17 cellular contexts compared by ENCODE assay signal in the genomic region with DNA sequence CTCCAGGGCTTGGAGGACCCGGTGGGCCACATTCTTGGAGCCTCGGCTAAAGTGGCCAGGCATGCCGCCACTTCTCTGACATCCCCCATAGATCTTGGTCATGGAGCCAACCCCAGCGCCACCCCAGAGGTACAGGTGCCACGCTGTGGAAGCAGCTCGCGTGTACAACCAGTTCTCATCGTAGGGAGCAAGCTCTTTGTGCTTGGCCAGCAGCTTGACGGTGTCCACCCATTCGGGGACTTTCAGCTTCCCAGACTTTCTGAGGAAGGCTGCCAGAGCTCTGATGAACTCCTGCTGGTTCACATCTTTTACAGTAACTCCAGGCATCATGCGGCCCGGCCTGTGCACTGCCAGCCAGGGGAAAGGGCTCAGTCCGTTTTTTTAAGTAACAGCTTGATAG. TPM values are rescaled to one million over a fixed set of nuclear protein-coding genes. Genes with fewer than 3 reads are reported as not detected.
DNase-seq lines count a peak whose midpoint lies in the region; ATAC-seq and TF ChIP-seq lines count a peak whose summit lies in the region.
"Had no signal": no experiment of that assay in that cellular context is flagged by ENCODE, and none has a peak within 500 bp of the region (broad histone marks: within the 10 kb centered on the region; RNA-seq: fewer than 3 reads in every experiment).

No MANE protein-coding gene starts in this region.

- no peak for TF ChIP-seq POLR2A in gastroesophageal sphincter (IDR thresholded peaks at IDR 0.05)

- H3K9me3 ChIP-seq in gastroesophageal sphincter: no peaks in the 10 kb centered on the region
- H3K9me3 ChIP-seq: Peyer's patch, SJSA1 had no signal

- no peak for ATAC-seq in Right ventricle myocardium superior (ENCODE audit: poor library complexity)
- ATAC-seq in gastroesophageal sphincter: peak; percentile 22
- ATAC-seq in GM21529 (IDR thresholded peaks at IDR 0.05; ENCODE audit: unreplicated experiment): no peak

- DNase-seq in Right ventricle myocardium superior (peak; percentile 44), cardiac septum (ENCODE audit: low spot score) (no peak), posterior vena cava (ENCODE audit: low spot score) (peak; percentile 64), GM19240 (ENCODE audit: insufficient read length, low spot score) (no peak), midbrain (lab: John Stamatoyannopoulos, UW) (no peak)
- DNase-seq: DMS53, GF-D8, Karpas-422, NCI-H1694, NCI-H2081, NCI-H2171, NCI-H524 treated with DMSO at 0.1 percent for 48 hours had no signal

- intact Hi-C loops in Right ventricle myocardium superior (cut with DNase I): no loop called here
- intact Hi-C loops in cardiac septum (cut with DNase I): no loop called here
- intact Hi-C loops in posterior vena cava (cut with DNase I): no loop called here

- no peak for TF ChIP-seq CTCF in gastroesophageal sphincter (IDR thresholded peaks at IDR 0.05)

- no peak overlapping the region for H3K4me3 ChIP-seq in gastroesophageal sphincter
- H3K4me3 ChIP-seq: Peyer's patch, SJSA1 had no signal

- H3K36me3 ChIP-seq in gastroesophageal sphincter: peaks cover 0 to 98% of the 10 kb centered on the region in 2 donors

- no CpG with 5 or more reads among the region's 13 CpGs for WGBS in gastroesophageal sphincter (ENCODE audit: low coverage in 1 of 2), 2 donors

- no peak overlapping the region for H3K27ac ChIP-seq in gastroesophageal sphincter
- H3K27ac ChIP-seq: C4-2B, Peyer's patch, SJSA1 had no signal

- no peak for TF ChIP-seq EP300 in gastroesophageal sphincter (IDR thresholded peaks at IDR 0.05)

- no peaks in the 10 kb centered on the region for H3K4me1 ChIP-seq in gastroesophageal sphincter
- H3K4me1 ChIP-seq: Peyer's patch, SJSA1 had no signal

- no peaks in the 10 kb centered on the region for H3K27me3 ChIP-seq in gastroesophageal sphincter
- H3K27me3 ChIP-seq: Peyer's patch, SJSA1 had no signal

RNA-seq across cellular contexts. Expression of a gene that starts 29.3 kb away (rescaled TPM):
- 17.8 TPM for total RNA-seq in Right ventricle myocardium superior
- total RNA-seq in cardiac septum: 17.1 TPM
- 10 to 100 TPM; 24.3 to 43.1 (median 37.5) TPM for total RNA-seq in gastroesophageal sphincter
- total RNA-seq in posterior vena cava: 10 to 100 TPM; 22.4 to 30.9 TPM

Comparison
In these comparisons a context has a peak if more than half of its experiments do, and no peak if none do; other contexts are left out.
1. DNase-seq: peak in Right ventricle myocardium superior (single experiment) and posterior vena cava (single experiment); none in cardiac septum (single experiment), GM19240 (single experiment) and midbrain (single experiment).